In genomic region chr4:7313361-7313811, GRCh38 we compare ENCODE assay signal across 15 cellular contexts.
DNase-seq lines count a peak whose midpoint lies in the region; ATAC-seq and TF ChIP-seq lines count a peak whose summit lies in the region.
"Had no signal": no experiment of that assay in that cellular context is flagged by ENCODE, and none has a peak within 500 bp of the region (broad histone marks: within the 10 kb centered on the region; RNA-seq: fewer than 3 reads in every experiment).

No MANE protein-coding gene starts in this region.

- peak overlapping the region; percentile 28 for H3K27ac Mint-ChIP-seq in WTC11
- H3K27ac Mint-ChIP-seq: B cell had no signal

- ATAC-seq in WTC11 = no peak
- peak; percentile 40 for ATAC-seq in gastroesophageal sphincter
- no peak for ATAC-seq in left colon
- ATAC-seq: activated CD4-positive, CD25-positive, alpha-beta regulatory T cell treated with anti-CD3 and anti-CD28 coated beads, Interleukin-2, amount 50 U/mL, for 24 hours had no signal

- peaks cover 22% of the 10 kb centered on the region for H3K4me1 Mint-ChIP-seq in WTC11
- H3K4me1 Mint-ChIP-seq: B cell had no signal

- intact Hi-C loops in testis (cut with DNase I; ENCODE audit: low total_unique reads) (no loop called here), left colon (cut with DNase I, micrococcal nuclease) (no loop called here)

- H3K27ac ChIP-seq in gastroesophageal sphincter (peak overlapping the region in 2 of 4 donors; percentile 51 to 53), testis (no peak overlapping the region)

- H3K27me3 Mint-ChIP-seq in WTC11 (ENCODE audit: low read depth) = no peaks in the 10 kb centered on the region
- H3K27me3 Mint-ChIP-seq: B cell had no signal

- 60 to 65% methylated on average over 2 to 9 of the region's 13 CpGs for WGBS in gastroesophageal sphincter (ENCODE audit: low coverage in 1 of 2), 2 donors
- WGBS in testis, 2 donors = 71 to 72% methylated on average over 11 to 13 of the region's 13 CpGs

- H3K9me3 ChIP-seq in gastroesophageal sphincter (peaks cover 0 to 5% (median 0%) of the 10 kb centered on the region in 3 donors), testis (no peaks in the 10 kb centered on the region)

- H3K27me3 ChIP-seq in gastroesophageal sphincter (no peaks in the 10 kb centered on the region), testis (no peaks in the 10 kb centered on the region)

- peaks cover 10% of the 10 kb centered on the region for H3K9me3 Mint-ChIP-seq in WTC11

- H3K4me3 ChIP-seq in gastroesophageal sphincter = no peak overlapping the region
- no peak overlapping the region for H3K4me3 ChIP-seq in testis

- DNase-seq in WTC11 (ENCODE audit: low spot score) (no peak), mucosa of gallbladder (ENCODE audit: low spot score) (peak; percentile 46), testis (peak; percentile 59), NCI-H1092 treated with DMSO at 0.1 percent for 48 hours (lab: John Stamatoyannopoulos, UW) (no peak), left colon (no peak)
- DNase-seq in stimulated activated CD8-positive, alpha-beta memory T cell treated with anti-CD3 and anti-CD28 coated beads, Interleukin-4, amount 100 ng/mL, for 48 hours = no peak
- DNase-seq: activated gamma-delta T cell treated with Interleukin-2 at 50 U/mL for 16 hours; Kasumi-1; NCI-H1436; NCI-H226; stimulated activated CD4-positive, alpha-beta T cell treated with anti-CD3 and anti-CD28 coated beads, Interleukin-12 subunit alpha, Interleukin-12 subunit beta, amount 100 ng/mL, for 4 hours; stimulated activated naive CD4-positive, alpha-beta T cell treated with Interleukin-2 at 50 U/mL for 16 hours had no signal

- H3K4me1 ChIP-seq in gastroesophageal sphincter = peaks cover 0 to 14% (median 0%) of the 10 kb centered on the region in 3 donors
- H3K4me1 ChIP-seq in testis = no peaks in the 10 kb centered on the region

- no peak for TF ChIP-seq EP300 in gastroesophageal sphincter (IDR thresholded peaks at IDR 0.05)

- no peaks in the 10 kb centered on the region; the same call in 1 of the 2 replicates for H3K36me3 Mint-ChIP-seq in WTC11

- no peak overlapping the region for H3K4me3 Mint-ChIP-seq in WTC11
- H3K4me3 Mint-ChIP-seq: B cell had no signal

- CTCF ChIA-PET in WTC11 (lab: Charles Lee) = interaction anchor here (1.7 to 1.9 kb wide), 2 partner anchors 22 to 75 kb away, joined by 4 to 9 read pairs; no protein-coding TSS in a partner anchor

- POLR2A ChIA-PET in WTC11 (lab: Charles Lee) = no interaction called here

- peaks cover 0 to 4% of the 10 kb centered on the region in 2 donors for H3K36me3 ChIP-seq in gastroesophageal sphincter
- no peaks in the 10 kb centered on the region for H3K36me3 ChIP-seq in testis (ENCODE audit: low read depth, missing control alignments)

- TF ChIP-seq CTCF in WTC11 (IDR thresholded peaks at IDR 0.05) (no peak), gastroesophageal sphincter (IDR thresholded peaks at IDR 0.05) (no peak), testis (IDR thresholded peaks at IDR 0.05) (no peak)

- no peak for TF ChIP-seq POLR2A in gastroesophageal sphincter (IDR thresholded peaks at IDR 0.05)
- TF ChIP-seq POLR2A in testis (IDR thresholded peaks at IDR 0.05) = no peak

TF ChIP-seq in WTC11, 78 proteins besides CTCF, POLR2A, EP300 and RAD21:
- TF ChIP-seq CBFB (CRISPR knock-in tag; IDR thresholded peaks at IDR 0.05; ENCODE audit: low read depth) (no peak), ZNF512 (CRISPR knock-in tag; IDR thresholded peaks at IDR 0.05; ENCODE audit: borderline replicate concordance) (no peak), ZNF138 (CRISPR knock-in tag; conservative IDR thresholded peaks at IDR 0.05) (no peak), ZNF671 (CRISPR knock-in tag; IDR thresholded peaks at IDR 0.05) (no peak)
- TF ChIP-seq, protein P1, sequence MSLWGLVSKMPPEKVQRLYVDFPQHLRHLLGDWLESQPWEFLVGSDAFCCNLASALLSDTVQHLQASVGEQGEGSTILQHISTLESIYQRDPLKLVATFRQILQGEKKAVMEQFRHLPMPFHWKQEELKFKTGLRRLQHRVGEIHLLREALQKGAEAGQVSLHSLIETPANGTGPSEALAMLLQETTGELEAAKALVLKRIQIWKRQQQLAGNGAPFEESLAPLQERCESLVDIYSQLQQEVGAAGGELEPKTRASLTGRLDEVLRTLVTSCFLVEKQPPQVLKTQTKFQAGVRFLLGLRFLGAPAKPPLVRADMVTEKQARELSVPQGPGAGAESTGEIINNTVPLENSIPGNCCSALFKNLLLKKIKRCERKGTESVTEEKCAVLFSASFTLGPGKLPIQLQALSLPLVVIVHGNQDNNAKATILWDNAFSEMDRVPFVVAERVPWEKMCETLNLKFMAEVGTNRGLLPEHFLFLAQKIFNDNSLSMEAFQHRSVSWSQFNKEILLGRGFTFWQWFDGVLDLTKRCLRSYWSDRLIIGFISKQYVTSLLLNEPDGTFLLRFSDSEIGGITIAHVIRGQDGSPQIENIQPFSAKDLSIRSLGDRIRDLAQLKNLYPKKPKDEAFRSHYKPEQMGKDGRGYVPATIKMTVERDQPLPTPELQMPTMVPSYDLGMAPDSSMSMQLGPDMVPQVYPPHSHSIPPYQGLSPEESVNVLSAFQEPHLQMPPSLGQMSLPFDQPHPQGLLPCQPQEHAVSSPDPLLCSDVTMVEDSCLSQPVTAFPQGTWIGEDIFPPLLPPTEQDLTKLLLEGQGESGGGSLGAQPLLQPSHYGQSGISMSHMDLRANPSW (CRISPR knock-in tag; conservative IDR thresholded peaks at IDR 0.05; ENCODE audit: low read depth) = no peak

Comparison
In these comparisons a context has a peak if more than half of its experiments do, and no peak if none do; other contexts are left out.
1. DNase-seq: peak in mucosa of gallbladder (single experiment) and testis (single experiment); none in WTC11 (single experiment), stimulated activated CD8-positive, alpha-beta memory T cell treated with anti-CD3 and anti-CD28 coated beads, Interleukin-4, amount 100 ng/mL, for 48 hours (single experiment), NCI-H1092 treated with DMSO at 0.1 percent for 48 hours (single experiment) and left colon (0 of 2).